17 cellular contexts compared by ENCODE assay signal in the genomic region with DNA sequence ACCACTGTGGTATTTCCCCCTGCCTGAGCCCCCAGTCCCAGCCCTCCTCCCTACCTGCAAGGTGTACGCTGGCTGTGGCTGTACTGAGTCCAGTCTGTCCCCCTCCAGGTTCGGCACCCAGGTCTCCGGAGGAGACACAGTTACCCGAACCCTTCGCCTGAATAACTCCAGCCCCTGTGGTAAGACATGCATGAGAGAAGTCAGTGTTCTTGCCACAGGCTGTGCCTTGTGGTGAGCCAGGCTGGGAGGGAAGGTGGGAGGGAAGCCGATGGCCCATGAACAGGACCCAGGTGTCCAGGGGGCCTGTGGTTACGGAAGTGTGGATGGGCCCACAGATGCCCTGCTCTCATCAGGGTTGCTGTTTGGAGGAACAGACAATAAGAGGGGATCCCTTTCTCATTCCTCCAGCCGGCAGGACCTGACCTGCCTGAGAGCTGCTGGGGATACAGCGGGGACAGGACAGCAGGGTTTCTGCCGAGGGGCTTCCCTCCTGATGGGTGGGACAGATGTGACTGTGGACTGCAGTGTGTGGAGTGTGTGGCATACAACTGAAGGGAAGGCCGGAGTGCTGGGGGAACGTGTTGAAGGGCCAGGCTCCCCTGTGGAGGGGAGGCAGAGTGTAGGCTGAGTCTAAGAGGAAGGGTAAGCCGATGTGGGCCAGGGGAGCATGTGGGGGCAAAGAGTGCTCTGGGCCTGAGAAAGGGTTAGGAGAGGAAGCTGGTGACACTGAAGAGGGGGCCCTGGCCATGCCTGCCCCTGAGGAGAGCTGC. TPM values are rescaled to one million over a fixed set of nuclear protein-coding genes. Genes with fewer than 3 reads are reported as not detected.
DNase-seq lines count a peak whose midpoint lies in the region; ATAC-seq and TF ChIP-seq lines count a peak whose summit lies in the region.
"Had no signal": no experiment of that assay in that cellular context is flagged by ENCODE, and none has a peak within 500 bp of the region (broad histone marks: within the 10 kb centered on the region; RNA-seq: fewer than 3 reads in every experiment).

No MANE protein-coding gene starts in this region.

- CTCF ChIA-PET in activated CD4-positive, alpha-beta memory T cell treated with anti-CD3 and anti-CD28 coated beads for 36 hours (lab: Charles Lee) = interaction anchor here (0.8 kb wide), 1 partner anchor 118 kb away, joined by 3 read pairs; no protein-coding TSS in a partner anchor
- CTCF ChIA-PET in activated CD4-positive, alpha-beta memory T cell treated with anti-CD3 and anti-CD28 coated beads, Interleukin-2, amount 10 ng/mL, durations not matched to agents 7 days and 5 days (lab: Charles Lee) = interaction anchor here (1.1 to 4.6 kb wide), 2 partner anchors 24 to 364 kb away, joined by 3 to 24 read pairs; no protein-coding TSS in a partner anchor

- no peaks in the 10 kb centered on the region for H3K4me1 Mint-ChIP-seq in activated CD4-positive, alpha-beta memory T cell treated with anti-CD3 and anti-CD28 coated beads for 36 hours (ENCODE audit: low read depth)
- H3K4me1 Mint-ChIP-seq in activated CD4-positive, alpha-beta memory T cell treated with anti-CD3 and anti-CD28 coated beads, Interleukin-2, amount 10 ng/mL, durations not matched to agents 7 days and 5 days = peaks cover 3% of the 10 kb centered on the region
- H3K4me1 Mint-ChIP-seq in progenitor cell of endocrine pancreas (ENCODE audit: low read depth) = no peaks in the 10 kb centered on the region
- H3K4me1 Mint-ChIP-seq: brain had no signal

- no peaks in the 10 kb centered on the region for H3K4me1 ChIP-seq in upper lobe of right lung
- H3K4me1 ChIP-seq: foreskin keratinocyte, upper lobe of left lung had no signal

- no peaks in the 10 kb centered on the region for H3K27me3 ChIP-seq in upper lobe of right lung
- H3K27me3 ChIP-seq: upper lobe of left lung had no signal

- no peak overlapping the region for H3K4me3 Mint-ChIP-seq in activated CD4-positive, alpha-beta memory T cell treated with anti-CD3 and anti-CD28 coated beads for 36 hours
- no peak overlapping the region for H3K4me3 Mint-ChIP-seq in activated CD4-positive, alpha-beta memory T cell treated with anti-CD3 and anti-CD28 coated beads, Interleukin-2, amount 10 ng/mL, durations not matched to agents 7 days and 5 days
- H3K4me3 Mint-ChIP-seq in progenitor cell of endocrine pancreas (ENCODE audit: low read depth) = no peak overlapping the region
- H3K4me3 Mint-ChIP-seq: brain had no signal

- H3K9me3 ChIP-seq in upper lobe of right lung = no peaks in the 10 kb centered on the region
- H3K9me3 ChIP-seq: upper lobe of left lung had no signal

- POLR2A ChIA-PET in activated CD4-positive, alpha-beta memory T cell treated with anti-CD3 and anti-CD28 coated beads for 36 hours (lab: Charles Lee) = interaction anchor here (1.2 kb wide), 1 partner anchor 51 kb away, joined by 3 read pairs; no protein-coding TSS in a partner anchor
- POLR2A ChIA-PET in activated CD4-positive, alpha-beta memory T cell treated with anti-CD3 and anti-CD28 coated beads, Interleukin-2, amount 10 ng/mL, durations not matched to agents 7 days and 5 days (lab: Charles Lee) = no interaction called here

- H3K27me3 Mint-ChIP-seq in activated CD4-positive, alpha-beta memory T cell treated with anti-CD3 and anti-CD28 coated beads for 36 hours = no peaks in the 10 kb centered on the region
- no peaks in the 10 kb centered on the region for H3K27me3 Mint-ChIP-seq in activated CD4-positive, alpha-beta memory T cell treated with anti-CD3 and anti-CD28 coated beads, Interleukin-2, amount 10 ng/mL, durations not matched to agents 7 days and 5 days
- H3K27me3 Mint-ChIP-seq in progenitor cell of endocrine pancreas = peaks cover 10% of the 10 kb centered on the region
- H3K27me3 Mint-ChIP-seq: brain had no signal

- H3K27ac ChIP-seq in upper lobe of right lung = no peak overlapping the region
- H3K27ac ChIP-seq: foreskin keratinocyte, upper lobe of left lung had no signal

- peak; percentile 5 for DNase-seq in activated CD4-positive, alpha-beta memory T cell treated with anti-CD3 and anti-CD28 coated beads for 36 hours
- DNase-seq in activated CD4-positive, alpha-beta memory T cell treated with anti-CD3 and anti-CD28 coated beads, Interleukin-2, amount 10 ng/mL, durations not matched to agents 7 days and 5 days = no peak
- DNase-seq in NAMALWA (ENCODE audit: low spot score) (peak; percentile 39), germinal center (ENCODE audit: low spot score) (peak; percentile 41), progenitor cell of endocrine pancreas (ENCODE audit: low spot score, unreplicated experiment) (no peak), NCI-H128 (lab: John Stamatoyannopoulos, UW; ENCODE audit: unreplicated experiment) (no peak), upper lobe of right lung (no peak), H4 (ENCODE audit: low spot score) (no peak)
- DNase-seq: activated naive CD4-positive, alpha-beta T cell; cortex of kidney; foreskin keratinocyte; MM.1S; NCI-H187 treated with DMSO at 0.1 percent for 48 hours; stimulated activated naive CD4-positive, alpha-beta T cell treated with Interleukin-2 at 50 U/mL for 16 hours; SW 1271 had no signal

- intact Hi-C loops in activated CD4-positive, alpha-beta memory T cell treated with anti-CD3 and anti-CD28 coated beads for 36 hours (cut with micrococcal nuclease) = loop anchor here (5.0 to 10.0 kb wide), 3 partner anchors 140 to 362 kb away; partner anchors contain the start of gene XYLB
- intact Hi-C loops in upper lobe of right lung (cut with DNase I) = no loop called here

- H3K4me3 ChIP-seq in upper lobe of right lung = no peak overlapping the region
- H3K4me3 ChIP-seq: upper lobe of left lung had no signal

- H3K9me3 Mint-ChIP-seq in activated CD4-positive, alpha-beta memory T cell treated with anti-CD3 and anti-CD28 coated beads for 36 hours = no peaks in the 10 kb centered on the region
- H3K9me3 Mint-ChIP-seq in activated CD4-positive, alpha-beta memory T cell treated with anti-CD3 and anti-CD28 coated beads, Interleukin-2, amount 10 ng/mL, durations not matched to agents 7 days and 5 days = no peaks in the 10 kb centered on the region
- H3K9me3 Mint-ChIP-seq in progenitor cell of endocrine pancreas (ENCODE audit: low read depth) = no peaks in the 10 kb centered on the region
- H3K9me3 Mint-ChIP-seq: brain had no signal

- no peak overlapping the region for H3K27ac Mint-ChIP-seq in activated CD4-positive, alpha-beta memory T cell treated with anti-CD3 and anti-CD28 coated beads for 36 hours
- no peak overlapping the region for H3K27ac Mint-ChIP-seq in activated CD4-positive, alpha-beta memory T cell treated with anti-CD3 and anti-CD28 coated beads, Interleukin-2, amount 10 ng/mL, durations not matched to agents 7 days and 5 days
- peak overlapping the region; percentile 21 for H3K27ac Mint-ChIP-seq in progenitor cell of endocrine pancreas

- no peak for TF ChIP-seq CTCF in progenitor cell of endocrine pancreas (IDR thresholded peaks at IDR 0.05; ENCODE audit: unreplicated experiment)
- TF ChIP-seq CTCF in upper lobe of right lung (IDR thresholded peaks at IDR 0.05) = no peak

- peaks cover 5% of the 10 kb centered on the region for H3K36me3 ChIP-seq in upper lobe of right lung

- no peak for ATAC-seq in upper lobe of right lung
- ATAC-seq: foreskin keratinocyte had no signal

- no peaks in the 10 kb centered on the region for H3K36me3 Mint-ChIP-seq in activated CD4-positive, alpha-beta memory T cell treated with anti-CD3 and anti-CD28 coated beads for 36 hours
- peaks cover 6% of the 10 kb centered on the region for H3K36me3 Mint-ChIP-seq in activated CD4-positive, alpha-beta memory T cell treated with anti-CD3 and anti-CD28 coated beads, Interleukin-2, amount 10 ng/mL, durations not matched to agents 7 days and 5 days (ENCODE audit: low read depth)
- H3K36me3 Mint-ChIP-seq in progenitor cell of endocrine pancreas (ENCODE audit: insufficient read depth) = peaks cover 4% of the 10 kb centered on the region

RNA-seq across cellular contexts. Expression of gene ACAA1, which starts 21.9 kb away (rescaled TPM):
- 10 to 100 TPM; 55.5 to 57.7 TPM for total RNA-seq in activated CD4-positive, alpha-beta memory T cell treated with anti-CD3 and anti-CD28 coated beads for 36 hours
- total RNA-seq in activated CD4-positive, alpha-beta memory T cell treated with anti-CD3 and anti-CD28 coated beads, Interleukin-2, amount 10 ng/mL, durations not matched to agents 7 days and 5 days = 10 to 100 TPM; 76.8 to 77.5 TPM
- total RNA-seq in progenitor cell of endocrine pancreas = 97.8 and 104 TPM in 2 replicates
- total RNA-seq in upper lobe of right lung = 81.7 TPM
- 2.5 and 5.7 TPM in 2 replicates for total RNA-seq in H4 (2014; rRNA removed; shearing (Covaris generic))

RNA-seq across cellular contexts. Expression of gene MYD88, which starts 23.4 kb away (rescaled TPM):
- 10 to 100 TPM; 32.3 to 34.8 TPM for total RNA-seq in activated CD4-positive, alpha-beta memory T cell treated with anti-CD3 and anti-CD28 coated beads for 36 hours
- total RNA-seq in activated CD4-positive, alpha-beta memory T cell treated with anti-CD3 and anti-CD28 coated beads, Interleukin-2, amount 10 ng/mL, durations not matched to agents 7 days and 5 days = 10 to 100 TPM; 87.9 to 91.3 TPM
- total RNA-seq in progenitor cell of endocrine pancreas (23.9 and 24.2 TPM in 2 replicates), upper lobe of right lung (70.2 TPM)
- 3.8 and 15.2 TPM in 2 replicates for total RNA-seq in H4 (2014; rRNA removed; shearing (Covaris generic))

RNA-seq across cellular contexts. Expression of gene OXSR1, which starts 50.3 kb away (rescaled TPM):
- 10 to 100 TPM; 47.5 to 48.5 TPM for total RNA-seq in activated CD4-positive, alpha-beta memory T cell treated with anti-CD3 and anti-CD28 coated beads for 36 hours
- total RNA-seq in activated CD4-positive, alpha-beta memory T cell treated with anti-CD3 and anti-CD28 coated beads, Interleukin-2, amount 10 ng/mL, durations not matched to agents 7 days and 5 days = 10 to 100 TPM; 67.5 to 71.3 TPM
- 55.5 and 56.3 TPM in 2 replicates for total RNA-seq in progenitor cell of endocrine pancreas
- total RNA-seq in upper lobe of right lung = 32.7 TPM
- total RNA-seq in H4 (2014; rRNA removed; shearing (Covaris generic)) = 11.6 and 13.7 TPM in 2 replicates

Comparison
In these comparisons a context has a peak if more than half of its experiments do, and no peak if none do; other contexts are left out.
1. DNase-seq: peak in activated CD4-positive, alpha-beta memory T cell treated with anti-CD3 and anti-CD28 coated beads for 36 hours (single experiment), NAMALWA (single experiment) and germinal center (single experiment); none in activated CD4-positive, alpha-beta memory T cell treated with anti-CD3 and anti-CD28 coated beads, Interleukin-2, amount 10 ng/mL, durations not matched to agents 7 days and 5 days (single experiment), progenitor cell of endocrine pancreas (single experiment), NCI-H128 (single experiment), upper lobe of right lung (single experiment) and H4 (single experiment).